In genomic region chr20:32675223-32675975, GRCh38 we compare ENCODE assay signal across 15 cellular contexts. TPM values are rescaled to one million over a fixed set of nuclear protein-coding genes. Genes with fewer than 3 reads are reported as not detected.
DNase-seq lines count a peak whose midpoint lies in the region; ATAC-seq, FAIRE-seq and TF ChIP-seq lines count a peak whose summit lies in the region.
"Had no signal": no experiment of that assay in that cellular context is flagged by ENCODE, and none has a peak within 500 bp of the region (broad histone marks: within the 10 kb centered on the region; RNA-seq: fewer than 3 reads in every experiment).

No MANE protein-coding gene starts in this region.

- POLR2A ChIA-PET in HepG2 (lab: Yijun Ruan, JAX): interaction anchor here (1.0 to 4.6 kb wide), 6 partner anchors 9 to 102 kb away, joined by 3 to 54 read pairs (median 4); no protein-coding TSS in a partner anchor

- H3K4me1 ChIP-seq in HepG2 (ENCODE audit: insufficient read depth, low read length): peaks cover 74% of the 10 kb centered on the region
- H3K4me1 ChIP-seq in right lobe of liver: peaks cover 0 to 5% (median 0%) of the 10 kb centered on the region in 4 donors
- H3K4me1 ChIP-seq in osteoblast (ENCODE audit: insufficient read depth, low read length): peaks cover 5% of the 10 kb centered on the region
- no peaks in the 10 kb centered on the region for H3K4me1 ChIP-seq in hepatocyte (ENCODE audit: insufficient read depth)
- H3K4me1 ChIP-seq: colonic mucosa, uterus had no signal

- FAIRE-seq in HepG2 (lab: Jason Lieb, UNC): no peak
- FAIRE-seq: astrocyte had no signal

- TF ChIP-seq POLR2A in HepG2 (IDR thresholded peaks at IDR 0.05; ENCODE audit: insufficient read depth in 1 of 2, low read depth in 2 of 2, low read length in 2 of 2) (no peak), right lobe of liver (IDR thresholded peaks at IDR 0.05) (no peak)

- CTCF ChIA-PET in HepG2 (lab: Yijun Ruan, JAX; ENCODE audit: low intra/inter-chr PET ratio, low total read pairs): interaction anchor here (2.2 to 7.9 kb wide), 2 partner anchors 102 to 114 kb away, joined by 8 to 203 read pairs; no protein-coding TSS in a partner anchor

- no peaks in the 10 kb centered on the region for H3K9me2 ChIP-seq in hepatocyte (replicated peaks; ENCODE audit: insufficient read depth)

- H4K20me1 ChIP-seq in HepG2 (ENCODE audit: insufficient read depth, low read length) (no peaks in the 10 kb centered on the region), osteoblast (ENCODE audit: insufficient read depth, low read length) (no peaks in the 10 kb centered on the region), hepatocyte (ENCODE audit: insufficient read depth, poor library complexity, severe bottlenecking) (no peaks in the 10 kb centered on the region)

- H2AFZ ChIP-seq in HepG2 (ENCODE audit: low read length) (no peak overlapping the region), osteoblast (ENCODE audit: low read length) (no peak overlapping the region), hepatocyte (no peak overlapping the region)

- TF ChIP-seq CTCF in HepG2 (CRISPR knock-in tag; IDR thresholded peaks at IDR 0.05) (no peak), right lobe of liver (IDR thresholded peaks at IDR 0.05) (no peak), osteoblast (IDR thresholded peaks at IDR 0.05; ENCODE audit: extremely low read depth, low read depth, low read length) (no peak), hepatocyte (IDR thresholded peaks at IDR 0.05; ENCODE audit: poor library complexity) (no peak)

- no peak overlapping the region for H3K9ac ChIP-seq in HepG2 (ENCODE audit: insufficient read depth, low read depth, low read length)

- H3K27ac ChIP-seq in HepG2 (ENCODE audit: extremely low read length, insufficient read depth, low read length): no peak overlapping the region
- H3K27ac ChIP-seq in right lobe of liver: no peak overlapping the region
- H3K27ac ChIP-seq in osteoblast (ENCODE audit: low read depth, low read length): no peak overlapping the region
- H3K27ac ChIP-seq in hepatocyte: no peak overlapping the region
- H3K27ac ChIP-seq: colonic mucosa, lower lobe of right lung, uterus had no signal

- ATAC-seq in HepG2: 0 out of 3 replicates have a peak, but pooled peaks have one; percentile 2
- ATAC-seq in right lobe of liver: no peak
- ATAC-seq in HG03039 (IDR thresholded peaks at IDR 0.05; ENCODE audit: unreplicated experiment): no peak
- no peak for ATAC-seq in GM19035 (IDR thresholded peaks at IDR 0.05; ENCODE audit: unreplicated experiment)

- no peak for TF ChIP-seq RAD21 in HepG2 (CRISPR knock-in tag; IDR thresholded peaks at IDR 0.05)

- 43% methylated on average over 13 of the region's 13 CpGs for WGBS in HepG2 (ENCODE audit: low lambda C conversion rate)
- 85% methylated on average over 11 of the region's 13 CpGs for WGBS in right lobe of liver (ENCODE audit: insufficient coverage, low coverage, low lambda C conversion rate, missing lambda C conversion rate)
- 90% methylated on average over 13 of the region's 13 CpGs for WGBS in hepatocyte (ENCODE audit: low lambda C conversion rate, missing lambda C conversion rate)

- H3K27me3 ChIP-seq in HepG2 (ENCODE audit: control insufficient read depth in 1 of 2, insufficient read depth in 2 of 2, low read length in 2 of 2) (no peaks in the 10 kb centered on the region), right lobe of liver (no peaks in the 10 kb centered on the region), osteoblast (ENCODE audit: insufficient read depth, low read length) (peaks cover 3% of the 10 kb centered on the region), hepatocyte (no peaks in the 10 kb centered on the region)
- H3K27me3 ChIP-seq: colonic mucosa, uterus had no signal

- DNase-seq in HepG2 (ENCODE audit: low spot score) (no peak), right lobe of liver (no peak), NCI-H2029 treated with DMSO at 0.1 percent for 48 hours (lab: John Stamatoyannopoulos, UW) (peak; percentile 78), SHP77 treated with DMSO at 0.1 percent for 48 hours (lab: John Stamatoyannopoulos, UW) (peak; percentile 65), osteoblast (ENCODE audit: insufficient read length, low spot score, missing footprints) (peak; percentile 11), hepatocyte (ENCODE audit: low spot score) (no peak)
- DNase-seq: activated gamma-delta T cell, colonic mucosa, lower lobe of right lung, naive B cell, uterus had no signal

- H3K4me2 ChIP-seq in HepG2 (ENCODE audit: low read depth, low read length) (peak overlapping the region; percentile 83), osteoblast (ENCODE audit: insufficient read depth, low read length) (no peak overlapping the region), hepatocyte (no peak overlapping the region)

- in situ Hi-C loops in HepG2 (cut with HindIII; ENCODE audit: extremely low pct_ligation_motif_present, low pct_unique_long_range_greater_than_20kb): no loop called here

- BruUV-seq in HepG2 (replicated peaks; lab: Mats Ljungman, UMichigan): no TSS peak

- H3K4me3 ChIP-seq in HepG2 (replicated peaks in 1 of 3; ENCODE audit: insufficient read depth in 1 of 3, low read depth in 2 of 3, low read length in 3 of 3): peak overlapping the region in 1 of 3 experiments; percentile 42; a peak in 1 of 6 replicates
- H3K4me3 ChIP-seq in right lobe of liver: no peak overlapping the region
- H3K4me3 ChIP-seq in osteoblast (ENCODE audit: insufficient read depth, low read length): no peak overlapping the region
- H3K4me3 ChIP-seq in hepatocyte: no peak overlapping the region
- H3K4me3 ChIP-seq: colonic mucosa, lower lobe of right lung, uterus had no signal

- H3K36me3 ChIP-seq in HepG2 (replicated peaks in 1 of 2; ENCODE audit: control insufficient read depth in 1 of 2, insufficient read depth in 2 of 2, low read length in 2 of 2) (no peaks in the 10 kb centered on the region), right lobe of liver (no peaks in the 10 kb centered on the region), osteoblast (ENCODE audit: insufficient read depth, low read length) (no peaks in the 10 kb centered on the region), hepatocyte (replicated peaks; ENCODE audit: insufficient read depth, low read depth) (no peaks in the 10 kb centered on the region)
- H3K36me3 ChIP-seq: colonic mucosa, lower lobe of right lung, uterus had no signal

- no peaks in the 10 kb centered on the region for H3K9me3 ChIP-seq in HepG2 (ENCODE audit: low read length)
- H3K9me3 ChIP-seq in right lobe of liver: no peaks in the 10 kb centered on the region
- H3K9me3 ChIP-seq in osteoblast (ENCODE audit: low read depth, low read length): no peaks in the 10 kb centered on the region
- H3K9me3 ChIP-seq in hepatocyte (ENCODE audit: low read depth): no peaks in the 10 kb centered on the region
- H3K9me3 ChIP-seq: colonic mucosa, lower lobe of right lung, uterus had no signal

- H3K79me2 ChIP-seq in HepG2 (ENCODE audit: insufficient read depth, low read length) (no peaks in the 10 kb centered on the region), osteoblast (ENCODE audit: insufficient read depth, low read length) (no peaks in the 10 kb centered on the region), hepatocyte (no peaks in the 10 kb centered on the region)

- intact Hi-C loops in HepG2 (cut with micrococcal nuclease; ENCODE audit: unreplicated experiment): loop anchor here (2.0 kb wide), 1 partner anchor 67 kb away; the partner anchor contains the start of gene COMMD7
- intact Hi-C loops in right lobe of liver (cut with DNase I): loop anchor here (5.0 kb wide), 2 partner anchors 102 to 107 kb away; no protein-coding TSS in a partner anchor

- TF ChIP-seq EP300 in HepG2 (IDR thresholded peaks at IDR 0.05; ENCODE audit: low read depth in 2 of 2, low read length in 2 of 2): no peak
- TF ChIP-seq EP300 in HepG2 (CRISPR knock-in tag; IDR thresholded peaks at IDR 0.05; ENCODE audit: borderline replicate concordance): no peak; the same call in 1 of the 2 replicates

TF ChIP-seq in HepG2, 621 proteins besides CTCF, POLR2A, EP300 and RAD21 (continues in another document):
- TF ChIP-seq ZNF24 (IDR thresholded peaks at IDR 0.05) (no peak), SPEN (CRISPR knock-in tag; IDR thresholded peaks at IDR 0.05; ENCODE audit: low read depth) (0 out of 2 replicates have a peak, but pooled peaks have one; percentile 23), ZNF30 (CRISPR knock-in tag; IDR thresholded peaks at IDR 0.05) (0 out of 2 replicates have a peak, but pooled peaks have one; percentile 48), ZNF83 (CRISPR knock-in tag; IDR thresholded peaks at IDR 0.05; ENCODE audit: borderline replicate concordance) (no peak), ZC3H4 (CRISPR knock-in tag; IDR thresholded peaks at IDR 0.05; ENCODE audit: borderline replicate concordance) (0 out of 2 replicates have a peak, but pooled peaks have one; percentile 45)

RNA-seq across cellular contexts. Expression of gene C20orf203, which starts 1.7 kb away (rescaled TPM):
- total RNA-seq in HepG2 (2016; rRNA removed; fragmentation: Illumina TruSeq; extraction: Trizol) (0.02 TPM in 1 of 2 replicates, not detected in the other), right lobe of liver (not detected), osteoblast (under 0.01 and 0.29 TPM in 2 replicates), hepatocyte (not detected in 2 replicates)
- total RNA-seq in HepG2 (2016; cell fraction: cytosol; rRNA removed; fragmentation: Illumina TruSeq; extraction: Trizol; ENCODE audit: low read depth): not detected in 2 replicates
- total RNA-seq in HepG2 (2016; cell fraction: insoluble cytoplasmic fraction; rRNA removed; fragmentation: Illumina TruSeq; extraction: Trizol): 0.03 and 0.04 TPM in 2 replicates
- not detected in 2 replicates for total RNA-seq in HepG2 (2016; cell fraction: membrane; rRNA removed; fragmentation: Illumina TruSeq; extraction: Trizol)
- total RNA-seq in HepG2 (2016; cell fraction: nucleus; rRNA removed; fragmentation: Illumina TruSeq; extraction: Trizol): 0.12 TPM in 1 of 2 replicates, not detected in the other
- polyA plus RNA-seq in HepG2 (2011; rRNA removed) (0.04 and 0.05 TPM in 2 replicates), hepatocyte (not detected in 2 replicates)
- polyA plus RNA-seq in HepG2 (2011; cell fraction: cytosol; rRNA removed): 0.01 TPM in 1 of 2 replicates, not detected in the other
- 0.24 and 0.29 TPM in 2 replicates for polyA plus RNA-seq in HepG2 (2011; cell fraction: nucleus; rRNA removed)
- 0.03 and 0.08 TPM in 2 replicates for polyA plus RNA-seq in HepG2 (2012)
- not detected in 2 replicates for polyA plus RNA-seq in HepG2 (2016; cell fraction: cytosol; fragmentation: Illumina TruSeq; extraction: Trizol; ENCODE audit: low read depth)
- polyA plus RNA-seq in HepG2 (2016; cell fraction: insoluble cytoplasmic fraction; fragmentation: Illumina TruSeq; extraction: Trizol; ENCODE audit: low read depth): not detected in 2 replicates
- 0.06 TPM in 1 of 2 replicates, not detected in the other for polyA plus RNA-seq in HepG2 (2016; cell fraction: membrane; fragmentation: Illumina TruSeq; extraction: Trizol; ENCODE audit: low read depth)
- not detected in 2 replicates for polyA plus RNA-seq in HepG2 (2016; cell fraction: nucleus; fragmentation: Illumina TruSeq; extraction: Trizol; ENCODE audit: insufficient read depth, low read depth)
- polyA minus RNA-seq in HepG2 (2011; rRNA and poly(A)+ RNA removed; ENCODE audit: low replicate concordance): 0.18 TPM in 1 of 2 replicates, not detected in the other
- not detected in 2 replicates for polyA minus RNA-seq in HepG2 (2011; cell fraction: cytosol; rRNA and poly(A)+ RNA removed)
- polyA minus RNA-seq in HepG2 (2011; cell fraction: nucleus; rRNA and poly(A)+ RNA removed): 0.12 and 0.13 TPM in 2 replicates
- total RNA-seq: astrocyte, colonic mucosa, epithelial cell of proximal tubule, lower lobe of right lung had no signal

Comparison
In these comparisons a context has a peak if more than half of its experiments do, and no peak if none do; other contexts are left out.
1. DNase-seq: peak in NCI-H2029 treated with DMSO at 0.1 percent for 48 hours (single experiment), SHP77 treated with DMSO at 0.1 percent for 48 hours (single experiment) and osteoblast (single experiment); none in HepG2 (single experiment), right lobe of liver (0 of 3) and hepatocyte (single experiment).